In the genomic region with DNA sequence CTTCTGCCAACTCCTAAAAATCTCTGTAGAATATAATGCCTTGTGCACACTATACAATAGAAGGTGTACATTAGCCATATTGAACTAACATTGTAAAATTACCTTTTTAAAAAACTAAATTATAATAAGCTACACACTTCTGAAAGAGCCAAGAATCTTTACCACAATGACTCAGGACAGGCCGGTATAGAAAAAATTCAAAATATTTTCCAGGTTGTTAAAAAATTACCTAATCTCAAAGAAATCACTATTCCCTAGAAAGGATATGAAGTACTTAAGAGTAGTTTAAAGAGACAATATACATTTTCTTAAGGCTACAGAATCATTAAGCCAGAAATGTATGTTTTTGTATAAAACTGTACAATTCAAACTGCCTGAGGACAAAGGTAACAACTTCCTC, we compare ENCODE assay signal across 21 cellular contexts. TPM values are rescaled to one million over a fixed set of nuclear protein-coding genes. Genes with fewer than 3 reads are reported as not detected.
DNase-seq lines count a peak whose midpoint lies in the region; ATAC-seq, FAIRE-seq and TF ChIP-seq lines count a peak whose summit lies in the region.
"Had no signal": no experiment of that assay in that cellular context is flagged by ENCODE, and none has a peak within 500 bp of the region (broad histone marks: within the 10 kb centered on the region; RNA-seq: fewer than 3 reads in every experiment).

No MANE protein-coding gene starts in this region.

- peaks cover 79% of the 10 kb centered on the region for H3K79me2 ChIP-seq in PC-3 (ENCODE audit: low read length)
- peaks cover 83% of the 10 kb centered on the region for H3K79me2 ChIP-seq in mammary epithelial cell (ENCODE audit: insufficient read depth, low read length)
- peaks cover 32% of the 10 kb centered on the region for H3K79me2 ChIP-seq in HepG2 (ENCODE audit: insufficient read depth, low read length)

- no peaks in the 10 kb centered on the region for H3K27me3 Mint-ChIP-seq in mesothelial cell of epicardium (ENCODE audit: low read depth)
- H3K27me3 Mint-ChIP-seq in stimulated activated naive CD8-positive, alpha-beta T cell treated with anti-CD3 and anti-CD28 coated beads, Interleukin-15, amount 100 ng/mL, for 72 hours: peaks cover 36% of the 10 kb centered on the region

- no peak for TF ChIP-seq RAD21 in HepG2 (CRISPR knock-in tag; IDR thresholded peaks at IDR 0.05)

- CTCF ChIA-PET in PC-3 (lab: Charles Lee) (no interaction called here), mammary epithelial cell (lab: Charles Lee; ENCODE audit: low non-redundant PET) (no interaction called here), HepG2 (lab: Yijun Ruan, JAX; ENCODE audit: low intra/inter-chr PET ratio, low total read pairs) (no interaction called here)

- H3K9me3 Mint-ChIP-seq in mesothelial cell of epicardium: no peaks in the 10 kb centered on the region
- H3K9me3 Mint-ChIP-seq in stimulated activated naive CD8-positive, alpha-beta T cell treated with anti-CD3 and anti-CD28 coated beads, Interleukin-15, amount 100 ng/mL, for 72 hours: no peaks in the 10 kb centered on the region
- H3K9me3 Mint-ChIP-seq: CD8-positive, alpha-beta T cell had no signal

- H4K20me1 ChIP-seq in PC-3 (ENCODE audit: low read length) (peaks cover 46% of the 10 kb centered on the region), mammary epithelial cell (ENCODE audit: insufficient read depth, low read length) (no peaks in the 10 kb centered on the region), HepG2 (ENCODE audit: insufficient read depth, low read length) (peaks cover 8% of the 10 kb centered on the region; the same call in 1 of the 2 replicates)

- no peaks in the 10 kb centered on the region for H3K9me3 ChIP-seq in PC-3 (ENCODE audit: low read length)
- H3K9me3 ChIP-seq in mammary epithelial cell (replicated peaks; ENCODE audit: insufficient read depth, low read length): no peaks in the 10 kb centered on the region
- H3K9me3 ChIP-seq in HepG2 (ENCODE audit: low read length): no peaks in the 10 kb centered on the region
- H3K9me3 ChIP-seq: HAP-1, Peyer's patch had no signal

- H3K4me3 ChIP-seq in PC-3 (ENCODE audit: low read length) (no peak overlapping the region), mammary epithelial cell (replicated peaks in 1 of 3; ENCODE audit: insufficient read depth in 1 of 3, low read depth in 2 of 3, low read length in 3 of 3) (no peak overlapping the region), HepG2 (replicated peaks in 1 of 3; ENCODE audit: insufficient read depth in 1 of 3, low read depth in 2 of 3, low read length in 3 of 3) (no peak overlapping the region)
- H3K4me3 ChIP-seq: HAP-1, Peyer's patch had no signal

- H3K4me3 Mint-ChIP-seq in mesothelial cell of epicardium: no peak overlapping the region
- no peak overlapping the region for H3K4me3 Mint-ChIP-seq in stimulated activated naive CD8-positive, alpha-beta T cell treated with anti-CD3 and anti-CD28 coated beads, Interleukin-15, amount 100 ng/mL, for 72 hours
- H3K4me3 Mint-ChIP-seq: CD8-positive, alpha-beta T cell had no signal

- in situ Hi-C loops in mammary epithelial cell (cut with MboI; ENCODE audit: low sequenced_read_pairs in 2 of 2): no loop called here
- in situ Hi-C loops in HepG2 (cut with HindIII; ENCODE audit: extremely low pct_ligation_motif_present, low pct_unique_long_range_greater_than_20kb): no loop called here

- H3K36me3 ChIP-seq in PC-3 (ENCODE audit: low read depth, low read length) (peaks cover 13% of the 10 kb centered on the region), mammary epithelial cell (ENCODE audit: insufficient read depth, low read length) (no peaks in the 10 kb centered on the region), HepG2 (replicated peaks in 1 of 2; ENCODE audit: control insufficient read depth in 1 of 2, insufficient read depth in 2 of 2, low read length in 2 of 2) (peaks cover 4 to 18% of the 10 kb centered on the region in 2 experiments; a peak in 4 of 5 replicates)

- no peak overlapping the region for H3K27ac ChIP-seq in PC-3 (ENCODE audit: low read length)
- peak overlapping the region; percentile 69 for H3K27ac ChIP-seq in mammary epithelial cell (ENCODE audit: insufficient read depth, low read depth, low read length)
- no peak overlapping the region for H3K27ac ChIP-seq in HepG2 (ENCODE audit: extremely low read length, insufficient read depth, low read length)
- H3K27ac ChIP-seq: HL-60, KMS-11, Peyer's patch had no signal

- H3K9ac ChIP-seq in PC-3 (ENCODE audit: low read length): no peak overlapping the region
- H3K9ac ChIP-seq in mammary epithelial cell (ENCODE audit: insufficient read depth, low read length): no peak overlapping the region
- no peak overlapping the region for H3K9ac ChIP-seq in HepG2 (ENCODE audit: insufficient read depth, low read depth, low read length)
- H3K9ac ChIP-seq: KMS-11 had no signal

- TF ChIP-seq CTCF in PC-3 (conservative IDR thresholded peaks at IDR 0.05; ENCODE audit: low read depth, low read length) (no peak), mammary epithelial cell (conservative IDR thresholded peaks at IDR 0.05 in 1 of 2, IDR thresholded peaks at IDR 0.05 in 1 of 2; ENCODE audit: extremely low read depth in 1 of 2, insufficient read depth in 1 of 2, low read depth in 1 of 2, low read length in 2 of 2) (no peak), mesothelial cell of epicardium (IDR thresholded peaks at IDR 0.05; ENCODE audit: unreplicated experiment) (no peak), HepG2 (CRISPR knock-in tag; IDR thresholded peaks at IDR 0.05) (no peak)

- peak; percentile 15 for DNase-seq in EH (ENCODE audit: low read depth)
- DNase-seq in PC-3: peak; percentile 47
- DNase-seq in mammary epithelial cell: peak; percentile 14
- DNase-seq in mesothelial cell of epicardium (ENCODE audit: low spot score in 2 of 2, unreplicated experiment in 2 of 2): no peak
- DNase-seq in stimulated activated naive CD8-positive, alpha-beta T cell treated with anti-CD3 and anti-CD28 coated beads, Interleukin-15, amount 100 ng/mL, for 72 hours: no peak
- DNase-seq in Ammon's horn (ENCODE audit: low spot score): no peak
- DNase-seq in HepG2 (ENCODE audit: low spot score): no peak
- DNase-seq in activated T-cell treated with anti-CD3 and anti-CD28 coated beads for 4 hours: no peak
- DNase-seq: CD8-positive, alpha-beta T cell; DND-41; MM.1S; NCI-H1105; NCI-H187; NCI-H446 treated with DMSO at 0.1 percent for 48 hours; NCI-H774; Peyer's patch; SHP77 treated with DMSO at 0.1 percent for 48 hours had no signal

- dilution Hi-C loops in mammary epithelial cell (cut with HindIII; ENCODE audit: low sequenced_read_pairs): no loop called here

- FAIRE-seq in HepG2 (lab: Jason Lieb, UNC): no peak
- FAIRE-seq: D721Med had no signal

- 0% methylated on average over 1 of the region's 1 CpG for WGBS in mammary epithelial cell (ENCODE audit: low coverage, missing lambda C conversion rate)
- 96% methylated on average over 1 of the region's 1 CpG for WGBS in HepG2 (ENCODE audit: low lambda C conversion rate)

- TF ChIP-seq EP300 in HepG2 (IDR thresholded peaks at IDR 0.05; ENCODE audit: low read depth in 2 of 2, low read length in 2 of 2): no peak
- TF ChIP-seq EP300 in HepG2 (CRISPR knock-in tag; IDR thresholded peaks at IDR 0.05; ENCODE audit: borderline replicate concordance): no peak

- peaks cover 34% of the 10 kb centered on the region for H3K4me1 ChIP-seq in PC-3 (ENCODE audit: insufficient read depth, low read length)
- H3K4me1 ChIP-seq in mammary epithelial cell (ENCODE audit: insufficient read depth, low read length): peaks cover 22% of the 10 kb centered on the region
- peaks cover 35% of the 10 kb centered on the region for H3K4me1 ChIP-seq in HepG2 (ENCODE audit: insufficient read depth, low read length)
- H3K4me1 ChIP-seq: Peyer's patch had no signal

- H3F3A ChIP-seq in PC-3 (ENCODE audit: low read length, unreplicated experiment): peaks cover 4% of the 10 kb centered on the region

- H3K27ac Mint-ChIP-seq in mesothelial cell of epicardium: peak overlapping the region; percentile 5
- peak overlapping the region in 1 of 2 donors; percentile 14 for H3K27ac Mint-ChIP-seq in stimulated activated naive CD8-positive, alpha-beta T cell treated with anti-CD3 and anti-CD28 coated beads, Interleukin-15, amount 100 ng/mL, for 72 hours
- H3K27ac Mint-ChIP-seq: CD8-positive, alpha-beta T cell had no signal

- H2AFZ ChIP-seq in PC-3 (ENCODE audit: low read length) (no peak overlapping the region), mammary epithelial cell (ENCODE audit: low read depth, low read length) (no peak overlapping the region), HepG2 (ENCODE audit: low read length) (no peak overlapping the region)

- peak overlapping the region; percentile 30 for H3K4me2 ChIP-seq in PC-3 (ENCODE audit: low read length)
- peak overlapping the region; percentile 60 for H3K4me2 ChIP-seq in mammary epithelial cell (ENCODE audit: insufficient read depth, low read depth, low read length)
- H3K4me2 ChIP-seq in HepG2 (ENCODE audit: low read depth, low read length): no peak overlapping the region
- H3K4me2 ChIP-seq: KMS-11 had no signal

- peak; percentile 17 for ATAC-seq in PC-3
- ATAC-seq in stimulated activated naive CD8-positive, alpha-beta T cell treated with anti-CD3 and anti-CD28 coated beads, Interleukin-15, amount 100 ng/mL, for 72 hours: no peak
- ATAC-seq in HepG2: no peak
- ATAC-seq: CD8-positive, alpha-beta T cell had no signal

- no TSS peak for BruUV-seq in PC-3 (replicated peaks; lab: Mats Ljungman, UMichigan)
- no TSS peak for BruUV-seq in mammary epithelial cell (replicated peaks; lab: Mats Ljungman, UMichigan)
- no TSS peak for BruUV-seq in HepG2 (replicated peaks; lab: Mats Ljungman, UMichigan)

- POLR2A ChIA-PET in PC-3 (lab: Charles Lee; ENCODE audit: unreplicated experiment): no interaction called here
- POLR2A ChIA-PET in HepG2 (lab: Yijun Ruan, JAX): no interaction called here

- H3K27me3 ChIP-seq in PC-3 (ENCODE audit: low read length): no peaks in the 10 kb centered on the region
- no peaks in the 10 kb centered on the region for H3K27me3 ChIP-seq in mammary epithelial cell (ENCODE audit: insufficient read depth, low read length)
- no peaks in the 10 kb centered on the region for H3K27me3 ChIP-seq in HepG2 (ENCODE audit: control insufficient read depth in 1 of 2, insufficient read depth in 2 of 2, low read length in 2 of 2)
- H3K27me3 ChIP-seq: Peyer's patch had no signal

- peaks cover 26% of the 10 kb centered on the region for H3K4me1 Mint-ChIP-seq in mesothelial cell of epicardium
- no peaks in the 10 kb centered on the region for H3K4me1 Mint-ChIP-seq in stimulated activated naive CD8-positive, alpha-beta T cell treated with anti-CD3 and anti-CD28 coated beads, Interleukin-15, amount 100 ng/mL, for 72 hours

- TF ChIP-seq POLR2A in HepG2 (IDR thresholded peaks at IDR 0.05; ENCODE audit: insufficient read depth in 1 of 2, low read depth in 2 of 2, low read length in 2 of 2): no peak

- H3K9me2 ChIP-seq in PC-3 (replicated peaks; ENCODE audit: low read length): no peaks in the 10 kb centered on the region

- intact Hi-C loops in PC-3 (cut with micrococcal nuclease): loop anchor here (5.0 kb wide), 2 partner anchors 43 to 158 kb away; no protein-coding TSS in a partner anchor
- intact Hi-C loops in mammary epithelial cell (cut with micrococcal nuclease): no loop called here
- intact Hi-C loops in HepG2 (cut with micrococcal nuclease; ENCODE audit: unreplicated experiment): no loop called here

- H3K36me3 Mint-ChIP-seq in mesothelial cell of epicardium: peaks cover 14% of the 10 kb centered on the region
- H3K36me3 Mint-ChIP-seq: CD8-positive, alpha-beta T cell had no signal

RNA-seq across cellular contexts. Expression of a gene that starts 48.5 kb away (rescaled TPM):
- total RNA-seq in PC-3 (2014; rRNA removed): 67.0 and 102 TPM in 2 replicates
- total RNA-seq in mammary epithelial cell: 100 to 1,000 TPM in 1 of 2 donors, 10 to 100 TPM in 1; 91.7 to 109 TPM
- polyA plus RNA-seq in mammary epithelial cell: 53.0 TPM
- polyA minus RNA-seq in mammary epithelial cell: 97.8 TPM
- total RNA-seq in mesothelial cell of epicardium: 147 to 159 TPM (median 154 TPM) in 3 replicates
- 25.9 and 37.2 TPM in 2 replicates for total RNA-seq in HepG2 (2016; rRNA removed; fragmentation: Illumina TruSeq; extraction: Trizol)
- 16.0 and 19.2 TPM in 2 replicates for total RNA-seq in HepG2 (2016; cell fraction: cytosol; rRNA removed; fragmentation: Illumina TruSeq; extraction: Trizol; ENCODE audit: low read depth)
- total RNA-seq in HepG2 (2016; cell fraction: insoluble cytoplasmic fraction; rRNA removed; fragmentation: Illumina TruSeq; extraction: Trizol): 23.9 and 35.3 TPM in 2 replicates
- 14.1 and 17.3 TPM in 2 replicates for total RNA-seq in HepG2 (2016; cell fraction: membrane; rRNA removed; fragmentation: Illumina TruSeq; extraction: Trizol)
- 32.5 and 44.1 TPM in 2 replicates for total RNA-seq in HepG2 (2016; cell fraction: nucleus; rRNA removed; fragmentation: Illumina TruSeq; extraction: Trizol)
- 24.7 and 27.1 TPM in 2 replicates for polyA plus RNA-seq in HepG2 (2011; rRNA removed)
- polyA plus RNA-seq in HepG2 (2011; cell fraction: cytosol; rRNA removed): 13.9 and 20.4 TPM in 2 replicates
- polyA plus RNA-seq in HepG2 (2011; cell fraction: nucleus; rRNA removed): 17.6 and 17.9 TPM in 2 replicates
- 20.7 and 23.9 TPM in 2 replicates for polyA plus RNA-seq in HepG2 (2012)
- 0.76 and 0.90 TPM in 2 replicates for polyA plus RNA-seq in HepG2 (2016; cell fraction: cytosol; fragmentation: Illumina TruSeq; extraction: Trizol; ENCODE audit: low read depth)
- polyA plus RNA-seq in HepG2 (2016; cell fraction: insoluble cytoplasmic fraction; fragmentation: Illumina TruSeq; extraction: Trizol; ENCODE audit: low read depth): 33.8 and 36.8 TPM in 2 replicates
- polyA plus RNA-seq in HepG2 (2016; cell fraction: membrane; fragmentation: Illumina TruSeq; extraction: Trizol; ENCODE audit: low read depth): 2.9 and 3.8 TPM in 2 replicates
- 29.5 and 33.1 TPM in 2 replicates for polyA plus RNA-seq in HepG2 (2016; cell fraction: nucleus; fragmentation: Illumina TruSeq; extraction: Trizol; ENCODE audit: insufficient read depth, low read depth)
- polyA minus RNA-seq in HepG2 (2011; rRNA and poly(A)+ RNA removed; ENCODE audit: low replicate concordance): 27.9 and 33.8 TPM in 2 replicates
- 24.0 and 34.0 TPM in 2 replicates for polyA minus RNA-seq in HepG2 (2011; cell fraction: cytosol; rRNA and poly(A)+ RNA removed)
- 74.8 and 91.5 TPM in 2 replicates for polyA minus RNA-seq in HepG2 (2011; cell fraction: nucleus; rRNA and poly(A)+ RNA removed)
- total RNA-seq: CD8-positive, alpha-beta T cell had no signal

Comparison
In these comparisons a context has a peak if more than half of its experiments do, and no peak if none do; other contexts are left out.
1. DNase-seq: peak in EH (single experiment), PC-3 (single experiment) and mammary epithelial cell (single experiment); none in mesothelial cell of epicardium (0 of 2), stimulated activated naive CD8-positive, alpha-beta T cell treated with anti-CD3 and anti-CD28 coated beads, Interleukin-15, amount 100 ng/mL, for 72 hours (0 of 2), Ammon's horn (single experiment), HepG2 (single experiment) and activated T-cell treated with anti-CD3 and anti-CD28 coated beads for 4 hours (single experiment).